10 cellular contexts compared by ENCODE assay signal in genomic region chr17:40326014-40326831, GRCh38. TPM values are rescaled to one million over a fixed set of nuclear protein-coding genes. Genes with fewer than 3 reads are reported as not detected.
DNase-seq lines count a peak whose midpoint lies in the region; ATAC-seq, FAIRE-seq and TF ChIP-seq lines count a peak whose summit lies in the region.
"Had no signal": no experiment of that assay in that cellular context is flagged by ENCODE, and none has a peak within 500 bp of the region (broad histone marks: within the 10 kb centered on the region; RNA-seq: fewer than 3 reads in every experiment).

No MANE protein-coding gene starts in this region.

- H3K4me3 Mint-ChIP-seq in endodermal cell = no peak overlapping the region
- H3K4me3 Mint-ChIP-seq in progenitor cell of endocrine pancreas (ENCODE audit: low read depth) = no peak overlapping the region

- H3K4me1 Mint-ChIP-seq in endodermal cell = peaks cover 26% of the 10 kb centered on the region
- peaks cover 39% of the 10 kb centered on the region for H3K4me1 Mint-ChIP-seq in progenitor cell of endocrine pancreas (ENCODE audit: low read depth)

- H3K27me3 Mint-ChIP-seq in endodermal cell (ENCODE audit: insufficient read depth) (no peaks in the 10 kb centered on the region), progenitor cell of endocrine pancreas (no peaks in the 10 kb centered on the region)

- intact Hi-C loops in spleen (cut with DNase I; ENCODE audit: low total_unique reads) = no loop called here

- no peak for TF ChIP-seq CTCF in endodermal cell (conservative IDR thresholded peaks at IDR 0.05)
- no peak for TF ChIP-seq CTCF in spleen (IDR thresholded peaks at IDR 0.05 in 8 of 11, conservative IDR thresholded peaks at IDR 0.05 in 3 of 11)
- no peak for TF ChIP-seq CTCF in progenitor cell of endocrine pancreas (IDR thresholded peaks at IDR 0.05; ENCODE audit: unreplicated experiment)

- H3K4me3 ChIP-seq in endodermal cell (ENCODE audit: low read length) (no peak overlapping the region), spleen (peak overlapping the region in 3 of 8 donors; percentile 8 to 53 (median 12))
- H3K4me3 ChIP-seq: lung had no signal

- H3K27me3 ChIP-seq in endodermal cell (ENCODE audit: control insufficient read depth, insufficient read depth, low read length, poor library complexity, severe bottlenecking) (no peaks in the 10 kb centered on the region), spleen (replicated peaks in 1 of 7) (no peaks in the 10 kb centered on the region)

- H3K9me3 Mint-ChIP-seq in endodermal cell = no peaks in the 10 kb centered on the region
- no peaks in the 10 kb centered on the region for H3K9me3 Mint-ChIP-seq in progenitor cell of endocrine pancreas (ENCODE audit: low read depth)

- H3K27ac ChIP-seq in endodermal cell (ENCODE audit: low read depth, low read length) = no peak overlapping the region
- peak overlapping the region; percentile 70 to 97 (median 90) for H3K27ac ChIP-seq in spleen

- peaks cover 12% of the 10 kb centered on the region for H3K4me1 ChIP-seq in endodermal cell (ENCODE audit: control insufficient read depth, insufficient read depth, low read length)
- peaks cover 94 to 100% (median 100%) of the 10 kb centered on the region in 6 donors for H3K4me1 ChIP-seq in spleen

- ATAC-seq in GM18519 (IDR thresholded peaks at IDR 0.05; ENCODE audit: low FRiP score, unreplicated experiment) = no peak

- DNase-seq in GM19239 (ENCODE audit: insufficient read length, low spot score) (no peak), T-helper 9 cell (peak; percentile 55), endodermal cell (no peak), spleen (peak; percentile 86), progenitor cell of endocrine pancreas (ENCODE audit: low spot score, unreplicated experiment) (no peak), NCI-H69 (lab: John Stamatoyannopoulos, UW) (no peak), occipital lobe (lab: John Stamatoyannopoulos, UW) (no peak)

- no peaks in the 10 kb centered on the region for H3K36me3 ChIP-seq in endodermal cell (ENCODE audit: control insufficient read depth, insufficient read depth, low read length)
- peaks cover 0 to 7% (median 5%) of the 10 kb centered on the region in 6 donors for H3K36me3 ChIP-seq in spleen

- H3K36me3 Mint-ChIP-seq in endodermal cell (ENCODE audit: low read depth) = peaks cover 3% of the 10 kb centered on the region
- H3K36me3 Mint-ChIP-seq in progenitor cell of endocrine pancreas (ENCODE audit: insufficient read depth) = peaks cover 3% of the 10 kb centered on the region

- peak; percentile 97 for FAIRE-seq in GM19239 (lab: Jason Lieb, UNC)
- FAIRE-seq: H1 had no signal

- no peak for TF ChIP-seq POLR2A in spleen (IDR thresholded peaks at IDR 0.05)

- 91 to 93% methylated on average over 6 to 16 of the region's 17 CpGs for WGBS in endodermal cell (ENCODE audit: insufficient coverage in 1 of 2, insufficient read length in 1 of 2), 2 experiments
- WGBS in spleen, 5 donors = 21 to 35% (median 26%) methylated on average over 15 to 17 of the region's 17 CpGs

- no peaks in the 10 kb centered on the region for H3K9me3 ChIP-seq in endodermal cell (ENCODE audit: control insufficient read depth, low read length)
- H3K9me3 ChIP-seq in spleen = no peaks in the 10 kb centered on the region

- peak overlapping the region; percentile 13 for H3K9ac ChIP-seq in endodermal cell (ENCODE audit: extremely low read depth, low read length, poor library complexity, severe bottlenecking)

- H3K27ac Mint-ChIP-seq in endodermal cell = no peak overlapping the region
- no peak overlapping the region for H3K27ac Mint-ChIP-seq in progenitor cell of endocrine pancreas

RNA-seq across cellular contexts. Expression of gene RARA, which starts 17.2 kb away (rescaled TPM):
- total RNA-seq in endodermal cell (10 to 100 TPM; 22.7 to 27.6 TPM), spleen (10 to 100 TPM; 56.6 to 95.1 (median 71.2) TPM), progenitor cell of endocrine pancreas (50.8 and 51.3 TPM in 2 replicates), occipital lobe (7.2 TPM)
- 51.2 TPM for polyA plus RNA-seq in endodermal cell (2013, experiment 1 of 2)
- 49.4 TPM for polyA plus RNA-seq in endodermal cell (2013, experiment 2 of 2)
- polyA plus RNA-seq in spleen = 10 to 100 TPM; 13.3 to 28.3 (median 14.8) TPM

RNA-seq across cellular contexts. Expression of gene GJD3, which starts 38.3 kb away (rescaled TPM):
- not detected for total RNA-seq in endodermal cell
- not detected for polyA plus RNA-seq in endodermal cell (2013, experiment 1 of 2)
- not detected for polyA plus RNA-seq in endodermal cell (2013, experiment 2 of 2)
- 10 to 100 TPM in 4 of 7 donors, 1 to 10 TPM in 3; 7.3 to 15.0 (median 10.4) TPM for total RNA-seq in spleen
- 1 to 10 TPM in 1 of 3 donors, under 1 TPM in 2; 0.20 to 1.1 (median 0.33) TPM for polyA plus RNA-seq in spleen
- total RNA-seq in progenitor cell of endocrine pancreas = not detected in 2 replicates
- total RNA-seq in occipital lobe = 0.31 TPM

RNA-seq across cellular contexts. Expression of gene CDC6, which starts 38.5 kb away (rescaled TPM):
- total RNA-seq in endodermal cell (10 to 100 TPM; 88.4 to 95.4 TPM), spleen (10 to 100 TPM in 2 of 7 donors, 1 to 10 TPM in 5; 4.2 to 11.6 (median 5.7) TPM), progenitor cell of endocrine pancreas (35.7 and 38.5 TPM in 2 replicates), occipital lobe (1.6 TPM)
- polyA plus RNA-seq in endodermal cell (2013, experiment 1 of 2) = 37.8 TPM
- 33.8 TPM for polyA plus RNA-seq in endodermal cell (2013, experiment 2 of 2)
- polyA plus RNA-seq in spleen = 1 to 10 TPM; 1.2 to 4.8 (median 4.1) TPM

Comparison
In these comparisons a context has a peak if more than half of its experiments do, and no peak if none do; other contexts are left out.
1. DNase-seq: peak in T-helper 9 cell (single experiment) and spleen (single experiment); none in GM19239 (single experiment), endodermal cell (single experiment), progenitor cell of endocrine pancreas (single experiment), NCI-H69 (single experiment) and occipital lobe (single experiment).